Comparison of ENCODE assay signal across 9 cellular contexts in the genomic region with DNA sequence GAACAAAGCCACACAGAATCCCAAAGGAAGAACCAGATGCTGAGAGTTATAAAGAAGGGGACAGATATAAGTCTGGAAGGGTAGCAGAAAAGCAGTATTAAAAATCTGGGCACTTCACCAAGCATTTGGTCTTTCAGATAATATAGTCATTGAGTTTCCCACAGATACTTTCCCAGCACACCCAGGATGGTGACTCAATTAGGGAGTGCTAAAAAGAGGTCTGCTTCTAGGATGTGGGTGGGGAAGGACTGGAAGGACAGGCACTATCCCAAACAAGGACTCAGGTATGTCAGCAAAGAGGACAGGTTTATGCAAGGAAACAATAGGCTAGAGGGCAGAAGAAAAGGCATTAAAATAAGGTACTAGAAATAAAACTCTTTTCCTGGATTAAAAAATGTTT. TPM values are rescaled to one million over a fixed set of nuclear protein-coding genes. Genes with fewer than 3 reads are reported as not detected.
DNase-seq lines count a peak whose midpoint lies in the region; ATAC-seq, FAIRE-seq and TF ChIP-seq lines count a peak whose summit lies in the region.
"Had no signal": no experiment of that assay in that cellular context is flagged by ENCODE, and none has a peak within 500 bp of the region (broad histone marks: within the 10 kb centered on the region; RNA-seq: fewer than 3 reads in every experiment).

No MANE protein-coding gene starts in this region.

- CTCF ChIA-PET in CD4-positive, alpha-beta memory T cell (lab: Charles Lee; ENCODE audit: partially characterized antibody) = interaction anchor here (0.7 to 4.8 kb wide), 9 partner anchors 9 to 336 kb away, joined by 3 to 46 read pairs (median 19); a partner anchor contains a TSS
- CTCF ChIA-PET in RWPE1 (lab: Yijun Ruan, JAX) = interaction anchor here (0.6 kb wide), 1 partner anchor 35 kb away, joined by 5 read pairs; no protein-coding TSS in a partner anchor

- no peaks in the 10 kb centered on the region for H3K27me3 Mint-ChIP-seq in CD4-positive, alpha-beta memory T cell
- H3K27me3 Mint-ChIP-seq: activated B cell treated with CpG ODN at 0.5 μM for 24 hours had no signal

- H3K4me3 ChIP-seq in CD4-positive, alpha-beta memory T cell (ENCODE audit: low read length in 2 of 2) = no peak overlapping the region
- H3K4me3 ChIP-seq in fibroblast of the aortic adventitia (ENCODE audit: low read depth, low read length) = no peak overlapping the region
- no peak overlapping the region for H3K4me3 ChIP-seq in pancreas

- H3K9me3 Mint-ChIP-seq in CD4-positive, alpha-beta memory T cell = no peaks in the 10 kb centered on the region
- H3K9me3 Mint-ChIP-seq: activated B cell treated with CpG ODN at 0.5 μM for 24 hours had no signal

- H3K9me3 ChIP-seq in CD4-positive, alpha-beta memory T cell (ENCODE audit: control insufficient read depth in 1 of 2, low read length in 2 of 2) = no peaks in the 10 kb centered on the region
- no peaks in the 10 kb centered on the region for H3K9me3 ChIP-seq in pancreas

- TF ChIP-seq CTCF in RWPE1 (conservative IDR thresholded peaks at IDR 0.05; ENCODE audit: low read depth) = no peak
- TF ChIP-seq CTCF in fibroblast of the aortic adventitia (IDR thresholded peaks at IDR 0.05; ENCODE audit: insufficient read depth, low read length) = no peak
- TF ChIP-seq CTCF in pancreas (IDR thresholded peaks at IDR 0.05) = no peak

- POLR2A ChIA-PET in CD4-positive, alpha-beta memory T cell (lab: Charles Lee; ENCODE audit: partially characterized antibody) = no interaction called here
- POLR2A ChIA-PET in RWPE1 (lab: Yijun Ruan, JAX; ENCODE audit: low non-redundant PET) = no interaction called here

- no peak overlapping the region for H3K4me3 Mint-ChIP-seq in CD4-positive, alpha-beta memory T cell
- H3K4me3 Mint-ChIP-seq: activated B cell treated with CpG ODN at 0.5 μM for 24 hours had no signal

- H3K27ac Mint-ChIP-seq in CD4-positive, alpha-beta memory T cell = peak overlapping the region in 5 of 7 donors; percentile 37 to 82 (median 76)
- H3K27ac Mint-ChIP-seq: activated B cell treated with CpG ODN at 0.5 μM for 24 hours had no signal

- intact Hi-C loops in CD4-positive, alpha-beta memory T cell (cut with micrococcal nuclease) = loop anchor here (2.0 to 10.0 kb wide), 2 partner anchors 205 to 345 kb away; a partner anchor contains a TSS
- intact Hi-C loops in pancreas (cut with DNase I) = loop anchor here in 1 of 3 donors (10.0 kb wide), 1 partner anchor 155 kb away; a partner anchor contains a TSS

- peaks cover 57 to 86% of the 10 kb centered on the region in 2 donors for H3K36me3 Mint-ChIP-seq in CD4-positive, alpha-beta memory T cell

- H3K36me3 ChIP-seq in CD4-positive, alpha-beta memory T cell (ENCODE audit: insufficient read depth, low read length) = peaks cover 32% of the 10 kb centered on the region
- H3K36me3 ChIP-seq in pancreas = no peaks in the 10 kb centered on the region

- no peak for FAIRE-seq in pancreas (lab: Jason Lieb, UNC)

- H3K4me1 Mint-ChIP-seq in CD4-positive, alpha-beta memory T cell = peaks cover 36 to 52% (median 42%) of the 10 kb centered on the region in 4 donors

- H3K27me3 ChIP-seq in CD4-positive, alpha-beta memory T cell (ENCODE audit: insufficient read depth, low read length) = no peaks in the 10 kb centered on the region
- H3K27me3 ChIP-seq in pancreas = no peaks in the 10 kb centered on the region

- DNase-seq in CD4-positive, alpha-beta memory T cell = no peak
- DNase-seq in RWPE1 (ENCODE audit: low spot score) = peak; percentile 59
- peak; percentile 85 for DNase-seq in fibroblast of the aortic adventitia (ENCODE audit: low read depth)
- DNase-seq in pancreas = no peak
- no peak for DNase-seq in NCI-H345 treated with DMSO at 0.1 percent for 48 hours (lab: John Stamatoyannopoulos, UW; ENCODE audit: unreplicated experiment)
- no peak for DNase-seq in NCI-H187 treated with DMSO at 0.1 percent for 48 hours (lab: John Stamatoyannopoulos, UW)
- no peak for DNase-seq in HUDEP-2 (lab: John Stamatoyannopoulos, UW; ENCODE audit: unreplicated experiment in 76 of 76)
- DNase-seq: activated B cell treated with CpG ODN at 0.5 μM for 24 hours had no signal

- ATAC-seq in pancreas (peak in 2 of 4 donors; percentile 6 to 29), HG03571 (IDR thresholded peaks at IDR 0.05; ENCODE audit: unreplicated experiment) (no peak)

- H3K27ac ChIP-seq in CD4-positive, alpha-beta memory T cell (ENCODE audit: low read depth, low read length) = no peak overlapping the region
- H3K27ac ChIP-seq in RWPE1 (no peak overlapping the region), pancreas (peak overlapping the region; percentile 26 to 93 (median 82))

- H3K4me1 ChIP-seq in CD4-positive, alpha-beta memory T cell (ENCODE audit: insufficient read depth, low read length) = peaks cover 33% of the 10 kb centered on the region
- peaks cover 12 to 28% (median 22%) of the 10 kb centered on the region in 3 donors for H3K4me1 ChIP-seq in pancreas

RNA-seq across cellular contexts. Expression of a gene that starts 59.3 kb away (rescaled TPM):
- 100 to 1,000 TPM; 211 TPM for total RNA-seq in CD4-positive, alpha-beta memory T cell
- 100 to 1,000 TPM in 1 of 2 donors, 10 to 100 TPM in 1; 81.5 to 145 TPM for polyA plus RNA-seq in CD4-positive, alpha-beta memory T cell
- total RNA-seq in fibroblast of the aortic adventitia (ENCODE audit: low replicate concordance) (16.3 and 22.1 TPM in 2 replicates), pancreas (10 to 100 TPM; 41.1 to 72.7 (median 61.0) TPM)
- 10 to 100 TPM; 28.9 to 41.2 TPM for polyA plus RNA-seq in pancreas

Comparison
In these comparisons a context has a peak if more than half of its experiments do, and no peak if none do; other contexts are left out.
1. DNase-seq: peak in RWPE1 (single experiment) and fibroblast of the aortic adventitia (single experiment); none in CD4-positive, alpha-beta memory T cell (0 of 5), pancreas (0 of 6), NCI-H345 treated with DMSO at 0.1 percent for 48 hours (single experiment), NCI-H187 treated with DMSO at 0.1 percent for 48 hours (single experiment) and HUDEP-2 (0 of 76).
2. H3K27ac ChIP-seq: peak in pancreas (4 of 4); none in CD4-positive, alpha-beta memory T cell (single experiment) and RWPE1 (single experiment).